1 cellular context compared by ENCODE assay signal in the genomic region with DNA sequence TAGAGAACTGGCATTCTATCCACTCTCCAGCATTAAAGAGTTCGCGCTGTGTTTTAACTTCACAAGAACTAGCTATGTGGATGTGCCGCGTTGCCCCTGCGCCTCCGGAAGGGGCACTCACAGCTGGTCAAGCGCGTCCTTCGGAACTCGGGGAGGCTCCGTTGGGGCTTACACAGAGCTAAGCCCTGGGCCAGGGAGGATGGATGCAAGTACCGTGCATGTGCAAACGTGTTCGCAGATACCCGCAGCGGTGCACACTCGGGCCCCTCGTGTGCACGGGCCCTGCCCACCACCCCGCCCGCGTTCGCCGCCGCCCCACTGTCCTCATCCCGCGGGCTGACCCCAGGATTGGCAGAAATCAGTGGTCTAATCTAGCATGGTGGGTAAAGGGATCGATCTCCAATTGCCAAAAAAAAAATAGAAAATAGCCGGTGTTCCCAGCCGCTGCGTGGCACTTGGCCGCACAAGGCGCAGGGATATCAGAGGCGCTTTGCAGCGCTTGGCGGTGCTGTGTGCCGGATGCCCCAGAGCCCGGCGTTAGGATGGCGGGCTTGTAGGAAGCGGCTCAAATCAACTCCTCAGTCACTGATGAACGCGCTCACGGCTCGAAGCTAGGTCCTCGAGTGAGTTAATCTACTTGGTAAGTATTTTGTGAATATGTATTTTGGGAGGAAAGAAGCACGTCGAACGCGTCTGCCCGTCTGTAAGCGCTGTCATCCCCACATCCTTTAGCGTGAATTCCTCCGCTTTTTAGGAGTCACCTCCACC.
TF ChIP-seq lines count a peak whose summit lies in the region.

No MANE protein-coding gene starts in this region.

TF ChIP-seq in H1, 55 proteins besides CTCF, POLR2A, EP300 and RAD21:
- TF ChIP-seq HDAC2 (IDR thresholded peaks at IDR 0.05; ENCODE audit: borderline replicate concordance in 1 of 2, low read depth in 2 of 2, low read length in 2 of 2) (no peak; a peak in 1 of 4 replicates), CHD2 (IDR thresholded peaks at IDR 0.05; ENCODE audit: low read length) (peak; percentile 57; the same call in 1 of the 2 replicates), KDM5A (IDR thresholded peaks at IDR 0.05; ENCODE audit: low read length) (no peak), ASH2L (IDR thresholded peaks at IDR 0.05; ENCODE audit: low read length) (peak; percentile 71), EZH2 (IDR thresholded peaks at IDR 0.05; ENCODE audit: low read depth, low read length, severe bottlenecking) (peak; percentile 81), JUND (IDR thresholded peaks at IDR 0.05; ENCODE audit: low read length) (no peak), CREB1 (IDR thresholded peaks at IDR 0.05) (no peak; the same call in 1 of the 2 replicates), KDM4A (IDR thresholded peaks at IDR 0.05; ENCODE audit: low read depth, low read length, severe bottlenecking) (peak; percentile 59), NANOG (IDR thresholded peaks at IDR 0.05; ENCODE audit: insufficient read depth, low read depth, low read length, poor library complexity, severe bottlenecking) (no peak), SIX5 (IDR thresholded peaks at IDR 0.05; ENCODE audit: low read depth, low read length) (no peak), GABPA (IDR thresholded peaks at IDR 0.05; ENCODE audit: borderline replicate concordance, insufficient read depth, low read length) (no peak), SRF (IDR thresholded peaks at IDR 0.05; ENCODE audit: low read depth, low read length) (no peak), RXRA (IDR thresholded peaks at IDR 0.05; ENCODE audit: insufficient read depth, low read depth, low read length) (no peak), MAFK (IDR thresholded peaks at IDR 0.05; ENCODE audit: low read depth, low read length) (no peak), TAF7 (optimal IDR thresholded peaks at IDR 0.05; ENCODE audit: borderline replicate concordance, low read depth, low read length) (no peak), SUZ12 (IDR thresholded peaks at IDR 0.05; ENCODE audit: low read length) (peak; percentile 79), JUN (IDR thresholded peaks at IDR 0.05; ENCODE audit: low read depth, low read length) (no peak), SIN3A (conservative IDR thresholded peaks at IDR 0.05 in 1 of 2, IDR thresholded peaks at IDR 0.05 in 1 of 2; ENCODE audit: low read depth in 1 of 2, low read length in 2 of 2) (0 out of 4 replicates have a peak, but pooled peaks of 1 of the 2 experiments have one; percentile 39), RBBP5 (IDR thresholded peaks at IDR 0.05; ENCODE audit: borderline replicate concordance, low read depth, low read length) (peak; percentile 38; the same call in 1 of the 2 replicates), SIRT6 (IDR thresholded peaks at IDR 0.05; ENCODE audit: low read length) (no peak), ZNF274 (IDR thresholded peaks at IDR 0.05; ENCODE audit: borderline replicate concordance, extremely low read depth, low read length) (no peak), POLR2AphosphoS5 (IDR thresholded peaks at IDR 0.05; ENCODE audit: low read depth, low read length) (no peak), HDAC6 (IDR thresholded peaks at IDR 0.05; ENCODE audit: low read depth, low read length) (no peak), SP4 (IDR thresholded peaks at IDR 0.05; ENCODE audit: low read length) (no peak), TBP (IDR thresholded peaks at IDR 0.05; ENCODE audit: low read depth, low read length) (no peak), CTBP2 (IDR thresholded peaks at IDR 0.05; ENCODE audit: borderline replicate concordance, insufficient read depth, insufficient read length, low read length) (peak; percentile 34), TEAD4 (IDR thresholded peaks at IDR 0.05; ENCODE audit: low read depth, low read length) (0 out of 2 replicates have a peak, but pooled peaks have one; percentile 14), TCF12 (IDR thresholded peaks at IDR 0.05; ENCODE audit: low read depth, low read length) (no peak), POU5F1 (IDR thresholded peaks at IDR 0.05; ENCODE audit: low read depth, low read length) (no peak), TAF1 (IDR thresholded peaks at IDR 0.05; ENCODE audit: low read depth, low read length) (peak; percentile 35; the same call in 1 of the 2 replicates), BACH1 (IDR thresholded peaks at IDR 0.05; ENCODE audit: low read length) (peak; percentile 12; the same call in 1 of the 2 replicates), CHD1 (IDR thresholded peaks at IDR 0.05; ENCODE audit: low read depth, low read length) (no peak), KDM1A (IDR thresholded peaks at IDR 0.05; ENCODE audit: borderline replicate concordance, low read length) (peak; percentile 69)
- TF ChIP-seq, protein P1, sequence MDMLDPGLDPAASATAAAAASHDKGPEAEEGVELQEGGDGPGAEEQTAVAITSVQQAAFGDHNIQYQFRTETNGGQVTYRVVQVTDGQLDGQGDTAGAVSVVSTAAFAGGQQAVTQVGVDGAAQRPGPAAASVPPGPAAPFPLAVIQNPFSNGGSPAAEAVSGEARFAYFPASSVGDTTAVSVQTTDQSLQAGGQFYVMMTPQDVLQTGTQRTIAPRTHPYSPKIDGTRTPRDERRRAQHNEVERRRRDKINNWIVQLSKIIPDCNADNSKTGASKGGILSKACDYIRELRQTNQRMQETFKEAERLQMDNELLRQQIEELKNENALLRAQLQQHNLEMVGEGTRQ (IDR thresholded peaks at IDR 0.05; ENCODE audit: low read length) = no peak
- TF ChIP-seq, protein P2, sequence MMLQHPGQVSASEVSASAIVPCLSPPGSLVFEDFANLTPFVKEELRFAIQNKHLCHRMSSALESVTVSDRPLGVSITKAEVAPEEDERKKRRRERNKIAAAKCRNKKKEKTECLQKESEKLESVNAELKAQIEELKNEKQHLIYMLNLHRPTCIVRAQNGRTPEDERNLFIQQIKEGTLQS (IDR thresholded peaks at IDR 0.05; ENCODE audit: insufficient read depth, low read depth, low read length) = no peak
- TF ChIP-seq, protein P3, sequence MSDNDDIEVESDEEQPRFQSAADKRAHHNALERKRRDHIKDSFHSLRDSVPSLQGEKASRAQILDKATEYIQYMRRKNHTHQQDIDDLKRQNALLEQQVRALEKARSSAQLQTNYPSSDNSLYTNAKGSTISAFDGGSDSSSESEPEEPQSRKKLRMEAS (IDR thresholded peaks at IDR 0.05) = peak; percentile 26
- TF ChIP-seq, protein P4, sequence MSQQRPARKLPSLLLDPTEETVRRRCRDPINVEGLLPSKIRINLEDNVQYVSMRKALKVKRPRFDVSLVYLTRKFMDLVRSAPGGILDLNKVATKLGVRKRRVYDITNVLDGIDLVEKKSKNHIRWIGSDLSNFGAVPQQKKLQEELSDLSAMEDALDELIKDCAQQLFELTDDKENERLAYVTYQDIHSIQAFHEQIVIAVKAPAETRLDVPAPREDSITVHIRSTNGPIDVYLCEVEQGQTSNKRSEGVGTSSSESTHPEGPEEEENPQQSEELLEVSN (IDR thresholded peaks at IDR 0.05) = peak; percentile 55; the same call in 1 of the 2 replicates
